In genomic region chr4:169659736-169660670, GRCh38 we compare ENCODE assay signal across 1 cellular context.
TF ChIP-seq lines count a peak whose summit lies in the region.

No MANE protein-coding gene starts in this region.

TF ChIP-seq in K562, 482 proteins besides CTCF, POLR2A, EP300 and RAD21 (continued from another document and continues in another):
- TF ChIP-seq MYC (IDR thresholded peaks at IDR 0.05; ENCODE audit: low read depth, low read length) (peak; percentile 65), MYC (CRISPR knock-in tag; IDR thresholded peaks at IDR 0.05; ENCODE audit: borderline replicate concordance, low read depth) (no peak), C11orf30 (IDR thresholded peaks at IDR 0.05; ENCODE audit: low read depth) (peak; percentile 92), SUPT5H (IDR thresholded peaks at IDR 0.05) (peak; percentile 94), ESRRA (IDR thresholded peaks at IDR 0.05; ENCODE audit: borderline replicate concordance, low read depth) (no peak), ZNF277 (CRISPR knock-in tag; IDR thresholded peaks at IDR 0.05; ENCODE audit: borderline replicate concordance) (no peak), TAL1 (IDR thresholded peaks at IDR 0.05) (0 out of 2 replicates have a peak, but pooled peaks have one; percentile 17), ZBTB9 (CRISPR knock-in tag; IDR thresholded peaks at IDR 0.05) (0 out of 2 replicates have a peak, but pooled peaks have one; percentile 26), DMBX1 (CRISPR knock-in tag; IDR thresholded peaks at IDR 0.05; ENCODE audit: borderline replicate concordance) (no peak), HES1 (IDR thresholded peaks at IDR 0.05; ENCODE audit: low read depth) (no peak), POLR2H (tag; IDR thresholded peaks at IDR 0.05; ENCODE audit: low read depth) (peak; percentile 97), NFATC3 (IDR thresholded peaks at IDR 0.05) (no peak), ZKSCAN8 (CRISPR knock-in tag; IDR thresholded peaks at IDR 0.05) (peak; percentile 83; the same call in 1 of the 2 replicates), ETS2 (tag; IDR thresholded peaks at IDR 0.05; ENCODE audit: borderline replicate concordance, poor library complexity, severe bottlenecking) (no peak), USF2 (CRISPR knock-in tag; IDR thresholded peaks at IDR 0.05) (no peak), ZNF274 (IDR thresholded peaks at IDR 0.05; ENCODE audit: borderline replicate concordance, low read depth, low read length) (no peak), TFAP4 (CRISPR knock-in tag; IDR thresholded peaks at IDR 0.05; ENCODE audit: borderline replicate concordance) (no peak), ZBTB12 (CRISPR knock-in tag; IDR thresholded peaks at IDR 0.05) (peak; percentile 81), ZNF668 (CRISPR knock-in tag; IDR thresholded peaks at IDR 0.05) (no peak), ARHGAP35 (IDR thresholded peaks at IDR 0.05; ENCODE audit: partially characterized antibody) (no peak), ZHX1 (conservative IDR thresholded peaks at IDR 0.05; ENCODE audit: low read length) (no peak), MNT (conservative IDR thresholded peaks at IDR 0.05) (peak; percentile 35 to 53; a peak in 3 of 4 replicates), EWSR1 (IDR thresholded peaks at IDR 0.05; ENCODE audit: borderline replicate concordance, low read depth, partially characterized antibody) (no peak), LEF1 (IDR thresholded peaks at IDR 0.05) (peak; percentile 49; the same call in 1 of the 2 replicates), ZNF583 (CRISPR knock-in tag; IDR thresholded peaks at IDR 0.05) (no peak), ZNF165 (CRISPR knock-in tag; IDR thresholded peaks at IDR 0.05; ENCODE audit: borderline replicate concordance) (no peak), NCOA1 (IDR thresholded peaks at IDR 0.05; ENCODE audit: low read depth) (peak; percentile 54; the same call in 1 of the 2 replicates), SIRT6 (IDR thresholded peaks at IDR 0.05; ENCODE audit: low read depth, low read length) (no peak), ADNP (tag; IDR thresholded peaks at IDR 0.05) (peak; percentile 59; the same call in 1 of the 2 replicates), ZNF77 (CRISPR knock-in tag; IDR thresholded peaks at IDR 0.05) (no peak), MEF2D (tag; conservative IDR thresholded peaks at IDR 0.05; ENCODE audit: low read depth) (no peak), SP1 (CRISPR knock-in tag; IDR thresholded peaks at IDR 0.05) (peak; percentile 44), CEBPG (CRISPR knock-in tag; IDR thresholded peaks at IDR 0.05) (peak; percentile 94), CEBPG (tag; conservative IDR thresholded peaks at IDR 0.05 in 1 of 2, IDR thresholded peaks at IDR 0.05 in 1 of 2) (peak; percentile 95 to 96), MAFF (IDR thresholded peaks at IDR 0.05; ENCODE audit: low read length) (peak; percentile 90), ZBTB43 (CRISPR knock-in tag; IDR thresholded peaks at IDR 0.05) (no peak), ATF1 (CRISPR knock-in tag; IDR thresholded peaks at IDR 0.05) (no peak; the same call in 1 of the 2 replicates), ATF1 (tag; IDR thresholded peaks at IDR 0.05) (peak; percentile 97), E2F6 (IDR thresholded peaks at IDR 0.05; ENCODE audit: borderline replicate concordance in 1 of 2, extremely low read depth in 1 of 2, insufficient read depth in 1 of 2, insufficient read length in 1 of 2, low read depth in 1 of 2, low read length in 1 of 2, poor library complexity in 1 of 2, severe bottlenecking in 1 of 2) (no peak), PHB (CRISPR knock-in tag; IDR thresholded peaks at IDR 0.05) (no peak), DACH1 (IDR thresholded peaks at IDR 0.05; ENCODE audit: partially characterized antibody) (peak; percentile 39), KLF13 (tag; IDR thresholded peaks at IDR 0.05; ENCODE audit: borderline replicate concordance, low read depth) (no peak), CREB3L1 (IDR thresholded peaks at IDR 0.05; ENCODE audit: borderline replicate concordance, low read depth) (0 out of 2 replicates have a peak, but pooled peaks have one; percentile 49), ZNF197 (CRISPR knock-in tag; IDR thresholded peaks at IDR 0.05; ENCODE audit: low read depth) (peak; percentile 34; the same call in 1 of the 2 replicates), TFAM (CRISPR knock-in tag; conservative IDR thresholded peaks at IDR 0.05) (no peak), RFX7 (CRISPR knock-in tag; IDR thresholded peaks at IDR 0.05) (no peak), ATF2 (CRISPR knock-in tag; IDR thresholded peaks at IDR 0.05) (peak; percentile 68; the same call in 1 of the 2 replicates), TEAD2 (tag; IDR thresholded peaks at IDR 0.05) (no peak), NBN (IDR thresholded peaks at IDR 0.05; ENCODE audit: low read depth) (peak; percentile 30; the same call in 1 of the 2 replicates), CXXC5 (CRISPR knock-in tag; IDR thresholded peaks at IDR 0.05) (peak; percentile 74), NFE2L1 (tag; IDR thresholded peaks at IDR 0.05; ENCODE audit: borderline replicate concordance, low read depth) (no peak), ZC3H4 (CRISPR knock-in tag; IDR thresholded peaks at IDR 0.05; ENCODE audit: borderline replicate concordance) (no peak), CREBBP (IDR thresholded peaks at IDR 0.05; ENCODE audit: low read depth, low read length) (no peak), NEUROD1 (IDR thresholded peaks at IDR 0.05; ENCODE audit: borderline replicate concordance, low read depth, low read length, partially characterized antibody) (peak; percentile 83), RFX1 (IDR thresholded peaks at IDR 0.05) (peak; percentile 98), ZNF282 (CRISPR knock-in tag; IDR thresholded peaks at IDR 0.05) (no peak)
